In the genomic region with DNA sequence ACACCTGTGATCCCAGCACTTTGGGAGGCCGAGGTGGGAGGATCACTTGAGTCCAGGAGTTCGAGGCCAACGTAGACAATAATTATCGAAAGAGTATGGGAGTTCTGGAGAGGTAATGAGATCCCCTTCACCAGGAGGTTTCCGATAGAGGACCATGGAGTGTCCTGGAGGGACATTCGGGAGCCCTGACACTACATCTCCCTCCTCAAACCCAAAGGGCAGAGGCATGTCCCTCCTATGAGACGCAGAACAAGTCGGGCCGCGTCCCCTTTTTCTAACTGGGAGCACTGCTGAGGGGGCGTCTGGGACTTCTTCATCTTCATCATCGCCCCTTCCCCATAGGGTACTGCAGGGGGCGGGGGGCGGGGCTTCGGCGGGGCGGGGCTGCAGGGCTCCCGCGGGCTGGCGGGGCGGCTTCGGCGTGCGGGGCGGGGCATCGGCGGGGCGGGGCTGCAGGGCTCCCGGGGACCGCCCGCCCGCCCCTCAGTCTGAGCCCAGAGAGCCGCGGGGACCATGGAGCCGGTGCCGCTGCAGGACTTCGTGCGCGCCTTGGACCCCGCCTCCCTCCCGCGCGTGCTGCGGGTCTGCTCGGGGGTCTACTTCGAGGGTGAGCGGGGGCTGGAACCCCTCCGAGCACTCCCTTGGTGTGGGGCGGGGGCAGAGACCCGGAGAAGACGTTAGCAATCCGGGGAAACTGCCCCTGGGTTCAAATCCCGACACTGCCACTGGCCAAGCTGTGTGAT, we compare ENCODE assay signal across 7 cellular contexts. TPM values are rescaled to one million over a fixed set of nuclear protein-coding genes. Genes with fewer than 3 reads are reported as not detected.
DNase-seq lines count a peak whose midpoint lies in the region; ATAC-seq lines count a peak whose summit lies in the region.

A gene (plus strand): TSS at position 486 of the 743 bp plus-strand sequence. CDS start 28 bp downstream, at position 514.

- H3K4me3 ChIP-seq in duodenal mucosa (ENCODE audit: low read depth in 1 of 2, low read length in 2 of 2) = peak within 1 kb of the TSS; percentile 74 to 94

- H3K9me3 ChIP-seq in duodenal mucosa (ENCODE audit: control insufficient read depth in 1 of 2, low read length in 2 of 2) = no peaks in the 10 kb centered on the region

- peaks cover 15 to 41% of the 10 kb centered on the region in 2 donors for H3K4me1 ChIP-seq in duodenal mucosa (ENCODE audit: control insufficient read depth in 1 of 2, insufficient read depth in 2 of 2, low read length in 2 of 2)

- peak; percentile 34 for ATAC-seq in GM18909 (IDR thresholded peaks at IDR 0.05; ENCODE audit: poor library complexity, unreplicated experiment)
- ATAC-seq in GM19328 (IDR thresholded peaks at IDR 0.05; ENCODE audit: unreplicated experiment) = no peak

- H3K27ac ChIP-seq in duodenal mucosa (ENCODE audit: low read depth, low read length) = peak within 1 kb of the TSS; percentile 61

- H3K27me3 ChIP-seq in duodenal mucosa (ENCODE audit: control insufficient read depth in 1 of 2, insufficient read depth in 2 of 2, low read length in 2 of 2) = no peaks in the 10 kb centered on the region

- H3K9ac ChIP-seq in duodenal mucosa (ENCODE audit: low read depth in 1 of 2, low read length in 2 of 2) = peak within 1 kb of the TSS; percentile 78 to 88

- DNase-seq in NCI-H146 treated with DMSO at 0.1 percent for 48 hours (lab: John Stamatoyannopoulos, UW; ENCODE audit: unreplicated experiment) (peak; percentile 10), lung microvascular endothelial cell (ENCODE audit: low read depth in 2 of 2) (peak; percentile 50 to 71)
- peak; percentile 85 to 86 for DNase-seq in activated CD4-positive, alpha-beta T cell treated with anti-CD3 and anti-CD28 coated beads, Interleukin-2, amount 50 U/mL, for 48 hours
- DNase-seq in stimulated activated CD4-positive, alpha-beta T cell treated with anti-CD3 and anti-CD28 coated beads, TNF-alpha, amount 100 ng/mL, for 4 hours (ENCODE audit: low read depth in 3 of 3) = peak; percentile 65 to 77 (median 66)

- H3K36me3 ChIP-seq in duodenal mucosa (ENCODE audit: control insufficient read depth in 1 of 2, insufficient read depth in 2 of 2, low read length in 2 of 2) = peaks cover 0 to 8% of the 10 kb centered on the region in 2 donors

RNA-seq across cellular contexts. Expression of the gene that starts here (rescaled TPM):
- 34.7 and 35.9 TPM in 2 replicates for total RNA-seq in lung microvascular endothelial cell

Comparison
In these comparisons a context has a peak if more than half of its experiments do, and no peak if none do; other contexts are left out.
1. DNase-seq: peak in every context shown above with its lines; median percentile 86 in activated CD4-positive, alpha-beta T cell treated with anti-CD3 and anti-CD28 coated beads, Interleukin-2, amount 50 U/mL, for 48 hours; 66 in stimulated activated CD4-positive, alpha-beta T cell treated with anti-CD3 and anti-CD28 coated beads, TNF-alpha, amount 100 ng/mL, for 4 hours; 60 in lung microvascular endothelial cell; 10 in NCI-H146 treated with DMSO at 0.1 percent for 48 hours.